14 cellular contexts compared by ENCODE assay signal in the genomic region with DNA sequence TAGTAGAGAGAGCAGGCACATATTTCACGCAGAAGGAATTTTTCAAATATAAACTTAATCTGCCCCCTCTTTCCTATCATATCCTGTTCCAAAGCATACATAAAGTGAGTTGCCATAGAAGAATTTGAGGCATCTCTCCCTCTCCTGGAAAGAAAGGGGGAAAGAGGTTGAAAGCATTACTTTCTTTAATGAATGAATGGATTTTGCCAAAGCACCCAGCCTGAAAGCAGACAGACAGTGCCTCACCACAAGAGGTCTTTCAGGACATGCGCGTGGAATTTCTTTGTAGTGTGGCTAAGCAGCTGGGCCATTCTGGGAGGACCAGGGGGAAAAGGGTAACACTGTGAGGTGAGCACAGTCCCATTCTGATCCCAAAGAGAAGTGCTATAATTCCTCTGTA.
DNase-seq lines count a peak whose midpoint lies in the region; ATAC-seq and TF ChIP-seq lines count a peak whose summit lies in the region.
"Had no signal": no experiment of that assay in that cellular context is flagged by ENCODE, and none has a peak within 500 bp of the region (broad histone marks: within the 10 kb centered on the region; RNA-seq: fewer than 3 reads in every experiment).

No MANE protein-coding gene starts in this region.

- H3K4me1 Mint-ChIP-seq in nephron, result peaks cover 13% of the 10 kb centered on the region
- H3K4me1 Mint-ChIP-seq: CD4-positive, CD25-positive, alpha-beta regulatory T cell; naive B cell had no signal

- H3K9me3 Mint-ChIP-seq in nephron, result no peaks in the 10 kb centered on the region

- in situ Hi-C loops in Caki2 (cut with HindIII; ENCODE audit: low pct_unique_long_range_greater_than_20kb, low sequenced_read_pairs), result no loop called here

- H3K27me3 Mint-ChIP-seq in nephron (ENCODE audit: low read depth), result no peaks in the 10 kb centered on the region
- H3K27me3 Mint-ChIP-seq: CD4-positive, CD25-positive, alpha-beta regulatory T cell; naive B cell; type B pancreatic cell had no signal

- TF ChIP-seq CTCF in epithelial cell of proximal tubule (conservative IDR thresholded peaks at IDR 0.05; ENCODE audit: low read depth, low read length) (no peak), nephron (IDR thresholded peaks at IDR 0.05; ENCODE audit: unreplicated experiment in 3 of 3) (no peak)

- ATAC-seq in HG02973 (IDR thresholded peaks at IDR 0.05; ENCODE audit: unreplicated experiment), result no peak
- ATAC-seq: Panc1 had no signal

- H3K4me3 Mint-ChIP-seq in nephron, result no peak overlapping the region
- H3K4me3 Mint-ChIP-seq: naive B cell, type B pancreatic cell had no signal

- H3K27ac Mint-ChIP-seq in nephron, result peak overlapping the region; percentile 17 to 72 (median 37)
- H3K27ac Mint-ChIP-seq: CD4-positive, CD25-positive, alpha-beta regulatory T cell; naive B cell; type B pancreatic cell had no signal

- no peak overlapping the region for H3K4me3 ChIP-seq in epithelial cell of proximal tubule (ENCODE audit: low read depth, low read length)

- peak; percentile 41 for DNase-seq in Caki2 (ENCODE audit: low read depth)
- peak; percentile 77 for DNase-seq in LHCN-M2 (ENCODE audit: low read depth)
- peak; percentile 18 for DNase-seq in epithelial cell of proximal tubule (ENCODE audit: low read depth)
- no peak for DNase-seq in activated CD4-positive, alpha-beta T cell treated with anti-CD3 and anti-CD28 coated beads for 48 hours
- no peak for DNase-seq in NCI-H2029 (lab: John Stamatoyannopoulos, UW)
- DNase-seq in NCI-H2107 (lab: John Stamatoyannopoulos, UW), result no peak
- DNase-seq: CD4-positive, CD25-positive, alpha-beta regulatory T cell; GOT3; naive B cell; small intestine had no signal

- no peaks in the 10 kb centered on the region for H3K36me3 Mint-ChIP-seq in nephron (ENCODE audit: low read depth)
- H3K36me3 Mint-ChIP-seq: CD4-positive, CD25-positive, alpha-beta regulatory T cell; naive B cell; type B pancreatic cell had no signal

Comparison
In these comparisons a context has a peak if more than half of its experiments do, and no peak if none do; other contexts are left out.
1. DNase-seq: peak in Caki2 (single experiment), LHCN-M2 (single experiment) and epithelial cell of proximal tubule (single experiment); none in activated CD4-positive, alpha-beta T cell treated with anti-CD3 and anti-CD28 coated beads for 48 hours (single experiment), NCI-H2029 (single experiment) and NCI-H2107 (single experiment).